In genomic region chr7:127928852-127929251, GRCh38 we compare ENCODE assay signal across 1 cellular context.
TF ChIP-seq lines count a peak whose summit lies in the region.

No MANE protein-coding gene starts in this region.

TF ChIP-seq in GM12878, 131 proteins besides CTCF, POLR2A, EP300 and RAD21 (continued from another document):
- TF ChIP-seq ZNF592 (IDR thresholded peaks at IDR 0.05) (no peak), ZNF384 (IDR thresholded peaks at IDR 0.05; ENCODE audit: borderline replicate concordance, low read depth, low read length) (no peak), HCFC1 (IDR thresholded peaks at IDR 0.05; ENCODE audit: low read length) (no peak)
